ENCODE assay signal across 10 cellular contexts in genomic region chr6:108168501-108168979, GRCh38. TPM values are rescaled to one million over a fixed set of nuclear protein-coding genes. Genes with fewer than 3 reads are reported as not detected.
DNase-seq lines count a peak whose midpoint lies in the region; ATAC-seq and TF ChIP-seq lines count a peak whose summit lies in the region.
"Had no signal": no experiment of that assay in that cellular context is flagged by ENCODE, and none has a peak within 500 bp of the region (broad histone marks: within the 10 kb centered on the region; RNA-seq: fewer than 3 reads in every experiment).

No MANE protein-coding gene starts in this region.

- H3K4me1 ChIP-seq in SK-N-SH (ENCODE audit: control insufficient read depth in 1 of 2, insufficient read depth in 2 of 2, low read depth in 1 of 2, low read length in 1 of 2) (peaks cover 0 to 21% of the 10 kb centered on the region in 2 experiments; a peak in 1 of 4 replicates), heart right ventricle (peaks cover 13 to 69% (median 54%) of the 10 kb centered on the region in 9 donors)

- no peak for TF ChIP-seq RAD21 in SK-N-SH (IDR thresholded peaks at IDR 0.05; ENCODE audit: low read length)

- H3K9ac ChIP-seq in SK-N-SH: no peak overlapping the region

- WGBS in SK-N-SH (ENCODE audit: low lambda C conversion rate): 29% methylated on average over 8 of the region's 34 CpGs
- 2 to 4% methylated on average over 34 of the region's 34 CpGs for WGBS in heart right ventricle, 2 donors

- H3K9me2 ChIP-seq in SK-N-SH: no peaks in the 10 kb centered on the region

- no peaks in the 10 kb centered on the region for H3K36me3 ChIP-seq in SK-N-SH (replicated peaks in 1 of 2; ENCODE audit: control insufficient read depth in 1 of 2, insufficient read depth in 2 of 2, low read length in 1 of 2)
- no peaks in the 10 kb centered on the region for H3K36me3 ChIP-seq in heart right ventricle

- H3K27ac ChIP-seq in SK-N-SH (ENCODE audit: low read depth in 2 of 2, low read length in 1 of 2): no peak overlapping the region
- no peak overlapping the region for H3K27ac ChIP-seq in heart right ventricle

- H2AFZ ChIP-seq in SK-N-SH (ENCODE audit: low read depth): no peak overlapping the region

- no peak overlapping the region for H3K4me2 ChIP-seq in SK-N-SH

- H3F3A ChIP-seq in SK-N-SH (replicated peaks; ENCODE audit: insufficient read depth): no peaks in the 10 kb centered on the region

- H3K4me3 ChIP-seq in SK-N-SH (ENCODE audit: low read depth in 2 of 2, low read length in 1 of 2) (no peak overlapping the region), heart right ventricle (peak overlapping the region in 9 of 10 donors; percentile 14 to 35 (median 33))

- POLR2A ChIA-PET in GM10248 (lab: Yijun Ruan, JAX) (no interaction called here), SK-N-SH (lab: Yijun Ruan, JAX) (no interaction called here)

- ATAC-seq in heart right ventricle (peak; percentile 48 to 79 (median 68)), HG03521 (IDR thresholded peaks at IDR 0.05; ENCODE audit: unreplicated experiment) (no peak), GM19351 (IDR thresholded peaks at IDR 0.05; ENCODE audit: unreplicated experiment) (no peak)

- DNase-seq in GM10248 (ENCODE audit: extremely low spot score) (peak; percentile 47), SK-N-SH (peak; percentile 74), heart right ventricle (peak in 1 of 2 donors; percentile 18), renal cortical epithelial cell (ENCODE audit: low read depth) (peak; percentile 11), LoVo (ENCODE audit: low spot score) (no peak)
- no peak for DNase-seq in activated naive CD4-positive, alpha-beta T cell treated with anti-CD3 and anti-CD28 coated beads, Interleukin-2, amount 50 U/mL, for 16 hours
- DNase-seq: cerebellar nuclear complex had no signal

- no peak for TF ChIP-seq EP300 in SK-N-SH (IDR thresholded peaks at IDR 0.05; ENCODE audit: borderline replicate concordance in 1 of 2, low read depth in 1 of 2, low read length in 1 of 2)

- intact Hi-C loops in heart right ventricle (cut with DNase I): loop anchor here in 1 of 10 donors (5.0 kb wide), 1 partner anchor 46 kb away; no protein-coding TSS in a partner anchor

- TF ChIP-seq CTCF in GM10248 (IDR thresholded peaks at IDR 0.05; ENCODE audit: control extremely low read depth, extremely low read depth, low read depth, missing control alignments): peak; percentile 22
- no peak for TF ChIP-seq CTCF in SK-N-SH (IDR thresholded peaks at IDR 0.05)
- TF ChIP-seq CTCF in heart right ventricle (IDR thresholded peaks at IDR 0.05): peak in 7 of 9 donors; percentile 12 to 54 (median 45)

- no peaks in the 10 kb centered on the region for H3K79me2 ChIP-seq in SK-N-SH (ENCODE audit: insufficient read depth)

- no peaks in the 10 kb centered on the region for H3K9me3 ChIP-seq in SK-N-SH
- no peaks in the 10 kb centered on the region for H3K9me3 ChIP-seq in heart right ventricle

- CTCF ChIA-PET in GM10248 (lab: Yijun Ruan, JAX) (interaction anchor here (1.0 to 1.3 kb wide), 4 partner anchors 9 to 324 kb away, joined by 3 to 6 read pairs (median 3); no protein-coding TSS in a partner anchor), SK-N-SH (lab: Yijun Ruan, JAX) (interaction anchor here (1.1 to 2.5 kb wide), 4 partner anchors 11 to 351 kb away, joined by 3 to 11 read pairs (median 4); no protein-coding TSS in a partner anchor)

- H3K27me3 ChIP-seq in SK-N-SH (ENCODE audit: insufficient read depth) (peaks cover 37% of the 10 kb centered on the region), heart right ventricle (peaks cover 59 to 100% (median 100%) of the 10 kb centered on the region in 7 donors)

- H4K20me1 ChIP-seq in SK-N-SH (ENCODE audit: insufficient read depth): no peaks in the 10 kb centered on the region

TF ChIP-seq in SK-N-SH, 30 proteins besides CTCF, POLR2A, EP300 and RAD21:
- TF ChIP-seq RCOR1 (IDR thresholded peaks at IDR 0.05; ENCODE audit: low read length): no peak
- TF ChIP-seq IRF3 (IDR thresholded peaks at IDR 0.05; ENCODE audit: low read depth, low read length): no peak
- no peak for TF ChIP-seq ELF1 (IDR thresholded peaks at IDR 0.05)
- no peak for TF ChIP-seq FOXM1 (IDR thresholded peaks at IDR 0.05; ENCODE audit: low read depth)
- no peak for TF ChIP-seq POLR2AphosphoS5 (IDR thresholded peaks at IDR 0.05; ENCODE audit: low read depth, low read length)

RNA-seq across cellular contexts. Expression of gene NR2E1, which starts 2.7 kb away (rescaled TPM):
- polyA plus RNA-seq in SK-N-SH (2012; rRNA removed): not detected in 2 replicates
- polyA plus RNA-seq in SK-N-SH (2012; cell fraction: cytosol; rRNA removed): not detected in 2 replicates
- not detected in 2 replicates for polyA plus RNA-seq in SK-N-SH (2012; cell fraction: nucleus; rRNA removed)
- not detected for total RNA-seq in heart right ventricle
- not detected for polyA plus RNA-seq in heart right ventricle
- not detected in 2 replicates for total RNA-seq in renal cortical epithelial cell
- total RNA-seq: HT1080 had no signal

Comparison
In these comparisons a context has a peak if more than half of its experiments do, and no peak if none do; other contexts are left out.
1. DNase-seq: peak in GM10248 (single experiment), SK-N-SH (single experiment) and renal cortical epithelial cell (single experiment); none in activated naive CD4-positive, alpha-beta T cell treated with anti-CD3 and anti-CD28 coated beads, Interleukin-2, amount 50 U/mL, for 16 hours (single experiment) and LoVo (single experiment).
2. H3K4me3 ChIP-seq: peak in heart right ventricle (9 of 10); none in SK-N-SH (0 of 2).
3. ATAC-seq: peak in heart right ventricle (8 of 8); none in HG03521 (single experiment) and GM19351 (single experiment).